ENCODE assay signal across 10 cellular contexts in the genomic region with DNA sequence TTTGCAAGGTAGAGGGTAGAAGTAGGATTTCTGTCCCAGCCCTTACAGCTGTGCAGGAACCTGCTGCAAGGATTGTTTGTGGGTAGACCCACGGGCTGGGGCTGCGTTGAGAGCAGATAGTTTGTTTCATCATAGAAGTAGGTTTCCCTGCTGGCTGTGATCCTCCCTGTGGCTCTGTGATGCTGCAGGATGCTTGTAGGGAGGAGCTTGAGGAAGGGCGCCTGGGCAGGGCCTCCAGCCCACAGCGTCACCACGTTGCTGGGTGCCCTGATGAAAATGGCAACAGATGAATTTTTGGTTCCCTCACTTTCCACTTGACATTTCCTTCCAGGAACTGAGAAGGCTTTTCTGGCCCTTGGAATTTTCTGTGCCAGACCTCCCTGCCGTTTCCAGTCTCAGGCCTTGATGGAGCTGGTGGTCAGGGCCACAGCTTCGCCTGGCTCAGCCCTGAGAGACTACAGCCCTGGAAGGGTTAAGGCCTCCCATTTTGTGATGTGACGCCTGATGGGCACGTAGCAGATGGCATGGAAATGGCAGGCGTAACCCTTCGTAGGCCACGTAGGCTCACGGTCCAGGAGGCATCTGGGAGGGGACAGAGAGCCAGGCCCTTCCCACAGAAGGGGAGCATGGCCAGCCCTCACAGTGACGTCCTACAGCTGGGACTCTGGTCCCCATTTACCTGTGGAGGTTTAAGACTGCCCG. TPM values are rescaled to one million over a fixed set of nuclear protein-coding genes. Genes with fewer than 3 reads are reported as not detected.
DNase-seq lines count a peak whose midpoint lies in the region; ATAC-seq and TF ChIP-seq lines count a peak whose summit lies in the region.
"Had no signal": no experiment of that assay in that cellular context is flagged by ENCODE, and none has a peak within 500 bp of the region (broad histone marks: within the 10 kb centered on the region; RNA-seq: fewer than 3 reads in every experiment).

No MANE protein-coding gene starts in this region.

- peak in 2 of 3 donors; percentile 55 to 74 for DNase-seq in CD4-positive, CD25-positive, alpha-beta regulatory T cell
- DNase-seq in T-helper 1 cell (peak in 4 of 5 donors; percentile 34 to 63 (median 39)), nephron progenitor cell (no peak), Ammon's horn (ENCODE audit: low spot score) (no peak), anterior cingulate cortex (lab: John Stamatoyannopoulos, UW) (no peak), medulla oblongata (ENCODE audit: extremely low spot score) (no peak)
- DNase-seq in activated CD4-positive, CD25-positive, alpha-beta regulatory T cell (lab: John Stamatoyannopoulos, UW), result no peak
- DNase-seq: naive B cell had no signal

- H3K9me3 ChIP-seq in CD4-positive, CD25-positive, alpha-beta regulatory T cell (ENCODE audit: control insufficient read depth in 2 of 2, low read length in 2 of 2), result no peaks in the 10 kb centered on the region
- H3K9me3 ChIP-seq: HAP-1 had no signal

- H3K4me1 Mint-ChIP-seq in CD4-positive, CD25-positive, alpha-beta regulatory T cell, result peaks cover 28 to 92% (median 67%) of the 10 kb centered on the region in 4 donors
- peaks cover 57% of the 10 kb centered on the region for H3K4me1 Mint-ChIP-seq in brain
- H3K4me1 Mint-ChIP-seq in nephron progenitor cell, result peaks cover 46% of the 10 kb centered on the region

- peak overlapping the region; percentile 2 for H3K4me3 ChIP-seq in CD4-positive, CD25-positive, alpha-beta regulatory T cell (ENCODE audit: low read depth, low read length)
- H3K4me3 ChIP-seq: HAP-1 had no signal

- peaks cover 11% of the 10 kb centered on the region for H3K36me3 Mint-ChIP-seq in CD4-positive, CD25-positive, alpha-beta regulatory T cell
- H3K36me3 Mint-ChIP-seq in brain, result peaks cover 7% of the 10 kb centered on the region
- peaks cover 22% of the 10 kb centered on the region for H3K36me3 Mint-ChIP-seq in nephron progenitor cell (ENCODE audit: low read depth)
- H3K36me3 Mint-ChIP-seq: naive B cell had no signal

- peak overlapping the region; percentile 43 for H3K27ac ChIP-seq in CD4-positive, CD25-positive, alpha-beta regulatory T cell (ENCODE audit: insufficient read depth, low read length, poor library complexity, severe bottlenecking)

- peak; percentile 63 to 76 for ATAC-seq in CD4-positive, CD25-positive, alpha-beta regulatory T cell (ENCODE audit: low read depth in 2 of 2)

- H3K9me3 Mint-ChIP-seq in CD4-positive, CD25-positive, alpha-beta regulatory T cell, result peaks cover 0 to 1% (median 0%) of the 10 kb centered on the region in 7 donors
- no peaks in the 10 kb centered on the region for H3K9me3 Mint-ChIP-seq in brain
- H3K9me3 Mint-ChIP-seq in nephron progenitor cell, result no peaks in the 10 kb centered on the region
- H3K9me3 Mint-ChIP-seq: naive B cell had no signal

- H3K27ac Mint-ChIP-seq in CD4-positive, CD25-positive, alpha-beta regulatory T cell, result peak overlapping the region in 2 of 3 donors; percentile 52 to 85
- H3K27ac Mint-ChIP-seq in brain, result peak overlapping the region in 4 of 5 experiments; percentile 25 to 89 (median 80)
- peak overlapping the region; percentile 77 for H3K27ac Mint-ChIP-seq in nephron progenitor cell

- peaks cover 2% of the 10 kb centered on the region for H3K36me3 ChIP-seq in CD4-positive, CD25-positive, alpha-beta regulatory T cell (ENCODE audit: control insufficient read depth, insufficient read depth, low read length)
- H3K36me3 ChIP-seq: HAP-1 had no signal

- no peaks in the 10 kb centered on the region for H3K27me3 Mint-ChIP-seq in CD4-positive, CD25-positive, alpha-beta regulatory T cell
- H3K27me3 Mint-ChIP-seq in brain, result no peaks in the 10 kb centered on the region
- no peaks in the 10 kb centered on the region for H3K27me3 Mint-ChIP-seq in nephron progenitor cell (ENCODE audit: low read depth, poor library complexity)
- H3K27me3 Mint-ChIP-seq: naive B cell had no signal

- no peak for TF ChIP-seq CTCF in brain (conservative IDR thresholded peaks at IDR 0.05)
- no peak for TF ChIP-seq CTCF in nephron progenitor cell (IDR thresholded peaks at IDR 0.05)

- peak overlapping the region in 2 of 4 donors; percentile 35 to 58 for H3K4me3 Mint-ChIP-seq in CD4-positive, CD25-positive, alpha-beta regulatory T cell
- peak overlapping the region in 1 of 5 experiments; percentile 3 for H3K4me3 Mint-ChIP-seq in brain
- H3K4me3 Mint-ChIP-seq in nephron progenitor cell, result no peak overlapping the region

- no peaks in the 10 kb centered on the region for H3K27me3 ChIP-seq in CD4-positive, CD25-positive, alpha-beta regulatory T cell (ENCODE audit: control insufficient read depth, insufficient read depth, low read length)

- peaks cover 81% of the 10 kb centered on the region for H3K4me1 ChIP-seq in CD4-positive, CD25-positive, alpha-beta regulatory T cell (ENCODE audit: control insufficient read depth, insufficient read depth, low read length, poor library complexity, severe bottlenecking)
- H3K4me1 ChIP-seq: HAP-1 had no signal

RNA-seq across cellular contexts. Expression of a gene that starts 42.2 kb away (rescaled TPM):
- 134 TPM for total RNA-seq in CD4-positive, CD25-positive, alpha-beta regulatory T cell
- polyA plus RNA-seq in CD4-positive, CD25-positive, alpha-beta regulatory T cell, result 10 to 100 TPM in 1 of 4 donors, 1 to 10 TPM in 3; 8.1 to 13.9 (median 9.7) TPM
- polyA plus RNA-seq in brain (ENCODE audit: insufficient read depth, low read depth, low replicate concordance), result 40.0 TPM

Comparison
In these comparisons a context has a peak if more than half of its experiments do, and no peak if none do; other contexts are left out.
1. DNase-seq: peak in CD4-positive, CD25-positive, alpha-beta regulatory T cell (2 of 3) and T-helper 1 cell (4 of 5); none in nephron progenitor cell (single experiment), Ammon's horn (single experiment), anterior cingulate cortex (0 of 58), activated CD4-positive, CD25-positive, alpha-beta regulatory T cell (0 of 4) and medulla oblongata (single experiment).
2. Peak in every context shown above with its lines, with median percentiles within 50 percentile points of each other: H3K27ac Mint-ChIP-seq.